In the genomic region with DNA sequence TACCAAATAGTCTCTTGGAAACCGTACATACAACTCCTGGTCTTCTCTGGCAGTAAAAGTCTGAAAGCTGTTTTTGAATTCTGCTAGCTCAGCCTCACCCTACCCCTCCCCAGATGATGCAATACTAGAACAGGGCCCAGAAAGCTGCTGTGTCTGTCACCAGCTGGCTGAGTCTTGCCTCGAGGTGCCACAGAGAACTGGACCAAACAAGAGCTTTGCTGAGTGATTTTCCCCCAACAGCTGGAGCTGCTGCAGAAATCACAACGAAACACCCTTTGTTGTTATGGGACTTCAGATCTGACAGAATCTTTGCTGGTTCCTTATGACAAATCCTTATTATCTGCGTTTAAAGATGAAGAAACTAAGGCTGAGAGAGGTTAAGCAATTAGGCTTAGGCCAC, we compare ENCODE assay signal across 1 cellular context.
TF ChIP-seq lines count a peak whose summit lies in the region.

No MANE protein-coding gene starts in this region.

TF ChIP-seq in K562, 482 proteins besides CTCF, POLR2A, EP300 and RAD21 (continued from another document):
- TF ChIP-seq, protein P1, sequence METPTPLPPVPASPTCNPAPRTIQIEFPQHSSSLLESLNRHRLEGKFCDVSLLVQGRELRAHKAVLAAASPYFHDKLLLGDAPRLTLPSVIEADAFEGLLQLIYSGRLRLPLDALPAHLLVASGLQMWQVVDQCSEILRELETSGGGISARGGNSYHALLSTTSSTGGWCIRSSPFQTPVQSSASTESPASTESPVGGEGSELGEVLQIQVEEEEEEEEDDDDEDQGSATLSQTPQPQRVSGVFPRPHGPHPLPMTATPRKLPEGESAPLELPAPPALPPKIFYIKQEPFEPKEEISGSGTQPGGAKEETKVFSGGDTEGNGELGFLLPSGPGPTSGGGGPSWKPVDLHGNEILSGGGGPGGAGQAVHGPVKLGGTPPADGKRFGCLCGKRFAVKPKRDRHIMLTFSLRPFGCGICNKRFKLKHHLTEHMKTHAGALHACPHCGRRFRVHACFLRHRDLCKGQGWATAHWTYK (CRISPR knock-in tag; IDR thresholded peaks at IDR 0.05) = no peak
- TF ChIP-seq ZNF79 (CRISPR knock-in tag; IDR thresholded peaks at IDR 0.05; ENCODE audit: low read depth) (no peak), HNRNPK (IDR thresholded peaks at IDR 0.05; ENCODE audit: low read depth, low read length, poor library complexity, severe bottlenecking) (no peak), ZNF655 (CRISPR knock-in tag; IDR thresholded peaks at IDR 0.05) (no peak), RFX7 (CRISPR knock-in tag; IDR thresholded peaks at IDR 0.05) (no peak), SAP30 (IDR thresholded peaks at IDR 0.05; ENCODE audit: borderline replicate concordance, insufficient read depth, low read depth, low read length, poor library complexity, severe bottlenecking) (no peak), BRD9 (IDR thresholded peaks at IDR 0.05; ENCODE audit: low read depth, partially characterized antibody) (no peak), ZNF592 (IDR thresholded peaks at IDR 0.05) (peak; percentile 60; the same call in 1 of the 2 replicates), ESRRA (IDR thresholded peaks at IDR 0.05; ENCODE audit: borderline replicate concordance, low read depth) (no peak), TEAD1 (CRISPR knock-in tag; IDR thresholded peaks at IDR 0.05) (0 out of 4 replicates have a peak, but pooled peaks of 1 of the 2 experiments have one; percentile 40), NR2C1 (IDR thresholded peaks at IDR 0.05) (no peak), NR2C1 (tag; IDR thresholded peaks at IDR 0.05) (peak; percentile 51), CC2D1A (IDR thresholded peaks at IDR 0.05) (no peak), GABPA (tag; conservative IDR thresholded peaks at IDR 0.05; ENCODE audit: low read depth) (0 out of 2 replicates have a peak, but pooled peaks have one; percentile 39), ZNF316 (IDR thresholded peaks at IDR 0.05) (peak; percentile 10; the same call in 1 of the 2 replicates), BACH1 (tag; IDR thresholded peaks at IDR 0.05) (peak; percentile 59; the same call in 1 of the 2 replicates), ATF7 (IDR thresholded peaks at IDR 0.05) (peak; percentile 81; the same call in 1 of the 2 replicates), TBL1XR1 (IDR thresholded peaks at IDR 0.05; ENCODE audit: low read length in 2 of 2) (0 out of 4 replicates have a peak, but pooled peaks of 1 of the 2 experiments have one; percentile 8), RB1 (IDR thresholded peaks at IDR 0.05; ENCODE audit: low read depth) (no peak), ZNF174 (CRISPR knock-in tag; IDR thresholded peaks at IDR 0.05) (no peak), L3MBTL2 (IDR thresholded peaks at IDR 0.05) (peak; percentile 81), HDAC2 (IDR thresholded peaks at IDR 0.05) (no peak), SMAD4 (CRISPR knock-in tag; conservative IDR thresholded peaks at IDR 0.05) (peak; percentile 84), ZNF589 (CRISPR knock-in tag; IDR thresholded peaks at IDR 0.05; ENCODE audit: low read depth) (peak; percentile 60; the same call in 1 of the 2 replicates), ZNF124 (CRISPR knock-in tag; IDR thresholded peaks at IDR 0.05) (no peak), SOX6 (IDR thresholded peaks at IDR 0.05) (peak; percentile 44), MAFK (IDR thresholded peaks at IDR 0.05; ENCODE audit: low read length) (peak; percentile 47), ZNF583 (CRISPR knock-in tag; IDR thresholded peaks at IDR 0.05) (0 out of 2 replicates have a peak, but pooled peaks have one; percentile 35), TCFL5 (CRISPR knock-in tag; conservative IDR thresholded peaks at IDR 0.05) (0 out of 2 replicates have a peak, but pooled peaks have one; percentile 26), MAZ (CRISPR knock-in tag; conservative IDR thresholded peaks at IDR 0.05 in 1 of 2, IDR thresholded peaks at IDR 0.05 in 1 of 2) (peak in 1 of 2 experiments; percentile 60; a peak in 2 of 4 replicates), SRSF9 (IDR thresholded peaks at IDR 0.05; ENCODE audit: borderline replicate concordance, low read depth, low read length) (no peak), MAFG (tag; conservative IDR thresholded peaks at IDR 0.05) (peak; percentile 45; the same call in 1 of the 2 replicates), BDP1 (IDR thresholded peaks at IDR 0.05; ENCODE audit: insufficient read depth, insufficient read length) (no peak), NBN (IDR thresholded peaks at IDR 0.05; ENCODE audit: low read depth) (0 out of 2 replicates have a peak, but pooled peaks have one; percentile 45), ARID1B (IDR thresholded peaks at IDR 0.05) (no peak), RFX1 (IDR thresholded peaks at IDR 0.05) (no peak), ZNF584 (CRISPR knock-in tag; IDR thresholded peaks at IDR 0.05; ENCODE audit: low read depth) (0 out of 2 replicates have a peak, but pooled peaks have one; percentile 13), HOMEZ (CRISPR knock-in tag; IDR thresholded peaks at IDR 0.05) (no peak), ZNF436 (CRISPR knock-in tag; IDR thresholded peaks at IDR 0.05) (no peak), VEZF1 (CRISPR knock-in tag; IDR thresholded peaks at IDR 0.05) (peak; percentile 61), MCM3 (IDR thresholded peaks at IDR 0.05) (no peak)
- TF ChIP-seq, protein P2, sequence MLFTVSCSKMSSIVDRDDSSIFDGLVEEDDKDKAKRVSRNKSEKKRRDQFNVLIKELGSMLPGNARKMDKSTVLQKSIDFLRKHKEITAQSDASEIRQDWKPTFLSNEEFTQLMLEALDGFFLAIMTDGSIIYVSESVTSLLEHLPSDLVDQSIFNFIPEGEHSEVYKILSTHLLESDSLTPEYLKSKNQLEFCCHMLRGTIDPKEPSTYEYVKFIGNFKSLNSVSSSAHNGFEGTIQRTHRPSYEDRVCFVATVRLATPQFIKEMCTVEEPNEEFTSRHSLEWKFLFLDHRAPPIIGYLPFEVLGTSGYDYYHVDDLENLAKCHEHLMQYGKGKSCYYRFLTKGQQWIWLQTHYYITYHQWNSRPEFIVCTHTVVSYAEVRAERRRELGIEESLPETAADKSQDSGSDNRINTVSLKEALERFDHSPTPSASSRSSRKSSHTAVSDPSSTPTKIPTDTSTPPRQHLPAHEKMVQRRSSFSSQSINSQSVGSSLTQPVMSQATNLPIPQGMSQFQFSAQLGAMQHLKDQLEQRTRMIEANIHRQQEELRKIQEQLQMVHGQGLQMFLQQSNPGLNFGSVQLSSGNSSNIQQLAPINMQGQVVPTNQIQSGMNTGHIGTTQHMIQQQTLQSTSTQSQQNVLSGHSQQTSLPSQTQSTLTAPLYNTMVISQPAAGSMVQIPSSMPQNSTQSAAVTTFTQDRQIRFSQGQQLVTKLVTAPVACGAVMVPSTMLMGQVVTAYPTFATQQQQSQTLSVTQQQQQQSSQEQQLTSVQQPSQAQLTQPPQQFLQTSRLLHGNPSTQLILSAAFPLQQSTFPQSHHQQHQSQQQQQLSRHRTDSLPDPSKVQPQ (CRISPR knock-in tag; IDR thresholded peaks at IDR 0.05; ENCODE audit: borderline replicate concordance) = no peak
- TF ChIP-seq, protein P3, sequence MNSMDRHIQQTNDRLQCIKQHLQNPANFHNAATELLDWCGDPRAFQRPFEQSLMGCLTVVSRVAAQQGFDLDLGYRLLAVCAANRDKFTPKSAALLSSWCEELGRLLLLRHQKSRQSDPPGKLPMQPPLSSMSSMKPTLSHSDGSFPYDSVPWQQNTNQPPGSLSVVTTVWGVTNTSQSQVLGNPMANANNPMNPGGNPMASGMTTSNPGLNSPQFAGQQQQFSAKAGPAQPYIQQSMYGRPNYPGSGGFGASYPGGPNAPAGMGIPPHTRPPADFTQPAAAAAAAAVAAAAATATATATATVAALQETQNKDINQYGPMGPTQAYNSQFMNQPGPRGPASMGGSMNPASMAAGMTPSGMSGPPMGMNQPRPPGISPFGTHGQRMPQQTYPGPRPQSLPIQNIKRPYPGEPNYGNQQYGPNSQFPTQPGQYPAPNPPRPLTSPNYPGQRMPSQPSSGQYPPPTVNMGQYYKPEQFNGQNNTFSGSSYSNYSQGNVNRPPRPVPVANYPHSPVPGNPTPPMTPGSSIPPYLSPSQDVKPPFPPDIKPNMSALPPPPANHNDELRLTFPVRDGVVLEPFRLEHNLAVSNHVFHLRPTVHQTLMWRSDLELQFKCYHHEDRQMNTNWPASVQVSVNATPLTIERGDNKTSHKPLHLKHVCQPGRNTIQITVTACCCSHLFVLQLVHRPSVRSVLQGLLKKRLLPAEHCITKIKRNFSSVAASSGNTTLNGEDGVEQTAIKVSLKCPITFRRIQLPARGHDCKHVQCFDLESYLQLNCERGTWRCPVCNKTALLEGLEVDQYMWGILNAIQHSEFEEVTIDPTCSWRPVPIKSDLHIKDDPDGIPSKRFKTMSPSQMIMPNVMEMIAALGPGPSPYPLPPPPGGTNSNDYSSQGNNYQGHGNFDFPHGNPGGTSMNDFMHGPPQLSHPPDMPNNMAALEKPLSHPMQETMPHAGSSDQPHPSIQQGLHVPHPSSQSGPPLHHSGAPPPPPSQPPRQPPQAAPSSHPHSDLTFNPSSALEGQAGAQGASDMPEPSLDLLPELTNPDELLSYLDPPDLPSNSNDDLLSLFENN (IDR thresholded peaks at IDR 0.05; ENCODE audit: low read depth in 2 of 2, low read length in 2 of 2) = no peak
- TF ChIP-seq, protein P4, sequence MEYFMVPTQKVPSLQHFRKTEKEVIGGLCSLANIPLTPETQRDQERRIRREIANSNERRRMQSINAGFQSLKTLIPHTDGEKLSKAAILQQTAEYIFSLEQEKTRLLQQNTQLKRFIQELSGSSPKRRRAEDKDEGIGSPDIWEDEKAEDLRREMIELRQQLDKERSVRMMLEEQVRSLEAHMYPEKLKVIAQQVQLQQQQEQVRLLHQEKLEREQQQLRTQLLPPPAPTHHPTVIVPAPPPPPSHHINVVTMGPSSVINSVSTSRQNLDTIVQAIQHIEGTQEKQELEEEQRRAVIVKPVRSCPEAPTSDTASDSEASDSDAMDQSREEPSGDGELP (CRISPR knock-in tag; IDR thresholded peaks at IDR 0.05; ENCODE audit: borderline replicate concordance) = peak; percentile 73; the same call in 1 of the 2 replicates
